ENCODE assay signal across 31 cellular contexts in genomic region chr1:93828437-93828756, GRCh38. TPM values are rescaled to one million over a fixed set of nuclear protein-coding genes. Genes with fewer than 3 reads are reported as not detected.
DNase-seq lines count a peak whose midpoint lies in the region; ATAC-seq and TF ChIP-seq lines count a peak whose summit lies in the region.
"Had no signal": no experiment of that assay in that cellular context is flagged by ENCODE, and none has a peak within 500 bp of the region (broad histone marks: within the 10 kb centered on the region; RNA-seq: fewer than 3 reads in every experiment).

No MANE protein-coding gene starts in this region.

- CTCF ChIA-PET in IMR-90 (lab: Yijun Ruan, JAX): interaction anchor here (1.2 to 1.8 kb wide), 2 partner anchors 12 to 16 kb away, joined by 4 to 5 read pairs; no protein-coding TSS in a partner anchor

- H2AFZ ChIP-seq in IMR-90 (replicated peaks; ENCODE audit: low read length, poor library complexity): no peak overlapping the region
- no peak overlapping the region for H2AFZ ChIP-seq in hepatocyte
- no peak overlapping the region for H2AFZ ChIP-seq in trophoblast cell (ENCODE audit: insufficient read depth, low read length, poor library complexity)

- H2AK5ac ChIP-seq in IMR-90 (ENCODE audit: low read depth, low read length): no peak overlapping the region
- no peak overlapping the region for H2AK5ac ChIP-seq in trophoblast cell (ENCODE audit: low read length)

- TF ChIP-seq CTCF in IMR-90 (conservative IDR thresholded peaks at IDR 0.05; ENCODE audit: low read depth, low read length): no peak
- no peak for TF ChIP-seq CTCF in hepatocyte (IDR thresholded peaks at IDR 0.05; ENCODE audit: poor library complexity)

- H3K9me2 ChIP-seq in hepatocyte (replicated peaks; ENCODE audit: insufficient read depth): no peaks in the 10 kb centered on the region

- H2BK5ac ChIP-seq in IMR-90 (ENCODE audit: low read depth, low read length, poor library complexity, severe bottlenecking): no peak overlapping the region
- peak overlapping the region; percentile 37 for H2BK5ac ChIP-seq in trophoblast cell (ENCODE audit: low read depth, low read length, poor library complexity)

- H3K4ac ChIP-seq in IMR-90 (ENCODE audit: low read depth, low read length) (no peak overlapping the region), trophoblast cell (ENCODE audit: low read depth, low read length) (no peak overlapping the region)

- POLR2A ChIA-PET in IMR-90 (lab: Charles Lee; ENCODE audit: unreplicated experiment): interaction anchor here (0.6 kb wide), 1 partner anchor 174 kb away, joined by 3 read pairs; no protein-coding TSS in a partner anchor

- ATAC-seq in IMR-90 (ENCODE audit: low read depth): no peak
- no peak for ATAC-seq in GM18511 (IDR thresholded peaks at IDR 0.05; ENCODE audit: unreplicated experiment)
- no peak for ATAC-seq in HG02759 (IDR thresholded peaks at IDR 0.05; ENCODE audit: unreplicated experiment)
- ATAC-seq: GM12878; natural killer cell treated with Interleukin-12 subunit alpha and Interleukin-12 subunit beta and Interleukin-15 and Interleukin-18, amount 100 ng/mL, for 72 hours had no signal

- 0 out of 2 replicates have a peak overlapping the region, but pooled peaks have one; percentile 35 for H2BK20ac ChIP-seq in IMR-90 (ENCODE audit: low read depth, low read length)

- H3K9me3 ChIP-seq in IMR-90 (ENCODE audit: control insufficient read depth, insufficient read depth, low read length) (peaks cover 8% of the 10 kb centered on the region), adipocyte (ENCODE audit: control insufficient read depth, low read length) (peaks cover 6% of the 10 kb centered on the region), hepatocyte (ENCODE audit: low read depth) (peaks cover 4% of the 10 kb centered on the region), trophoblast cell (ENCODE audit: insufficient read depth, low read depth, low read length) (peaks cover 6% of the 10 kb centered on the region)

- intact Hi-C loops in IMR-90 (cut with micrococcal nuclease): no loop called here

- no peak overlapping the region for H3K4me3 ChIP-seq in IMR-90 (ENCODE audit: insufficient read depth, low read depth, low read length)
- no peak overlapping the region for H3K4me3 ChIP-seq in adipocyte (ENCODE audit: low read length)
- no peak overlapping the region for H3K4me3 ChIP-seq in hepatocyte
- no peak overlapping the region for H3K4me3 ChIP-seq in trophoblast cell (ENCODE audit: low read depth, low read length)
- H3K4me3 ChIP-seq: BLaER1, GM12878, MG63, skin epidermis, suprapubic skin had no signal

- TF ChIP-seq POLR2A in IMR-90 (IDR thresholded peaks at IDR 0.05; ENCODE audit: low read depth, low read length): no peak

- no peak overlapping the region for H2AK9ac ChIP-seq in IMR-90 (replicated peaks; ENCODE audit: low read depth, low read length, poor library complexity)

- WGBS in IMR-90 (ENCODE audit: extremely low coverage in 2 of 2, insufficient read length in 1 of 2), 2 experiments: no CpG with 5 or more reads among the region's 1 CpG
- 86% methylated on average over 1 of the region's 1 CpG for WGBS in hepatocyte (ENCODE audit: low lambda C conversion rate, missing lambda C conversion rate)
- no CpG with 5 or more reads among the region's 1 CpG for WGBS in trophoblast cell (ENCODE audit: extremely low coverage, insufficient coverage, insufficient read length)

- H4K5ac ChIP-seq in IMR-90 (ENCODE audit: low read depth, low read length): no peak overlapping the region

- peak overlapping the region; percentile 41 for H2BK12ac ChIP-seq in trophoblast cell (ENCODE audit: low read length)

- in situ Hi-C loops in IMR-90 (cut with MboI; ENCODE audit: low sequenced_read_pairs): no loop called here

- H3K23ac ChIP-seq in IMR-90 (ENCODE audit: low read depth, low read length) (no peak overlapping the region), trophoblast cell (ENCODE audit: low read length) (no peak overlapping the region)

- H3K9ac ChIP-seq in IMR-90 (ENCODE audit: low read depth, low read length) (no peak overlapping the region), adipocyte (ENCODE audit: low read length) (no peak overlapping the region), trophoblast cell (ENCODE audit: low read length) (no peak overlapping the region)
- H3K9ac ChIP-seq: BLaER1 had no signal

- H3K18ac ChIP-seq in IMR-90 (ENCODE audit: low read depth, low read length) (no peak overlapping the region), trophoblast cell (ENCODE audit: low read length) (no peak overlapping the region)

- no peak overlapping the region for H2BK120ac ChIP-seq in IMR-90 (ENCODE audit: low read depth, low read length)
- H2BK120ac ChIP-seq in trophoblast cell (ENCODE audit: insufficient read depth, low read length, poor library complexity): peak overlapping the region; percentile 74

- H3K14ac ChIP-seq in IMR-90 (replicated peaks; ENCODE audit: low read depth, low read length) (no peak overlapping the region), trophoblast cell (ENCODE audit: low read length) (peak overlapping the region; percentile 36)

- no peak overlapping the region for H3K27ac ChIP-seq in IMR-90 (ENCODE audit: insufficient read depth, low read length)
- peak overlapping the region; percentile 48 for H3K27ac ChIP-seq in hepatocyte
- H3K27ac ChIP-seq in trophoblast cell (ENCODE audit: low read depth, low read length): peak overlapping the region; percentile 87
- H3K27ac ChIP-seq: BLaER1, skin epidermis, suprapubic skin, VCaP had no signal

- H3K4me1 ChIP-seq in IMR-90 (ENCODE audit: control insufficient read depth, insufficient read depth, low read length): peaks cover 3% of the 10 kb centered on the region; the same call in 1 of the 2 replicates
- H3K4me1 ChIP-seq in adipocyte (ENCODE audit: control insufficient read depth, insufficient read depth, low read length): peaks cover 14% of the 10 kb centered on the region
- H3K4me1 ChIP-seq in hepatocyte (ENCODE audit: insufficient read depth): peaks cover 11% of the 10 kb centered on the region
- peaks cover 20 to 28% of the 10 kb centered on the region in 2 experiments for H3K4me1 ChIP-seq in trophoblast cell (ENCODE audit: control insufficient read depth in 1 of 2, insufficient read depth in 2 of 2, low read length in 2 of 2)
- H3K4me1 ChIP-seq: suprapubic skin had no signal

- dilution Hi-C loops in IMR-90 (cut with HindIII; ENCODE audit: low sequenced_read_pairs, unreplicated experiment): no loop called here

- TF ChIP-seq RAD21 in IMR-90 (IDR thresholded peaks at IDR 0.05; ENCODE audit: low read length): no peak

- H3K27me3 ChIP-seq in IMR-90 (ENCODE audit: control insufficient read depth, insufficient read depth, low read length): no peaks in the 10 kb centered on the region
- H3K27me3 ChIP-seq in adipocyte (replicated peaks; ENCODE audit: control insufficient read depth, insufficient read depth, low read length): no peaks in the 10 kb centered on the region
- H3K27me3 ChIP-seq in hepatocyte: no peaks in the 10 kb centered on the region
- no peaks in the 10 kb centered on the region for H3K27me3 ChIP-seq in trophoblast cell (ENCODE audit: insufficient read depth, low read length)
- H3K27me3 ChIP-seq: BLaER1, MG63, suprapubic skin had no signal

- H3K79me2 ChIP-seq in hepatocyte: no peaks in the 10 kb centered on the region
- H3K79me2 ChIP-seq in trophoblast cell (ENCODE audit: control insufficient read depth, insufficient read depth, low read length, poor library complexity): no peaks in the 10 kb centered on the region

- H3K9me1 ChIP-seq in IMR-90 (ENCODE audit: insufficient read depth, low read length): 0 out of 2 replicates have a peak, but pooled peaks cover 8% of the 10 kb centered on the region

- no peak overlapping the region for H3K56ac ChIP-seq in IMR-90 (ENCODE audit: extremely low read depth, insufficient read depth, low read length)

- H4K91ac ChIP-seq in IMR-90 (ENCODE audit: insufficient read depth, low read depth, low read length): no peak overlapping the region
- H4K91ac ChIP-seq in trophoblast cell (ENCODE audit: low read depth, low read length): peak overlapping the region; percentile 95

- no peak overlapping the region for H4K8ac ChIP-seq in IMR-90 (ENCODE audit: low read depth in 2 of 2, low read length in 2 of 2)
- no peak overlapping the region for H4K8ac ChIP-seq in trophoblast cell (ENCODE audit: low read depth, low read length)

- no peak overlapping the region for H2BK15ac ChIP-seq in IMR-90 (ENCODE audit: low read depth, low read length)

- H3K36me3 ChIP-seq in IMR-90 (ENCODE audit: control insufficient read depth, insufficient read depth, low read length) (no peaks in the 10 kb centered on the region), adipocyte (ENCODE audit: control insufficient read depth, insufficient read depth, low read length, severe bottlenecking) (no peaks in the 10 kb centered on the region), hepatocyte (replicated peaks; ENCODE audit: insufficient read depth, low read depth) (no peaks in the 10 kb centered on the region), trophoblast cell (ENCODE audit: control insufficient read depth in 1 of 2, insufficient read depth in 2 of 2, low read length in 2 of 2) (peaks cover 6 to 7% of the 10 kb centered on the region in 2 experiments)
- H3K36me3 ChIP-seq: BLaER1, MG63, suprapubic skin had no signal

- H3K4me2 ChIP-seq in IMR-90 (ENCODE audit: low read depth, low read length): no peak overlapping the region
- H3K4me2 ChIP-seq in hepatocyte: no peak overlapping the region
- H3K4me2 ChIP-seq in trophoblast cell (ENCODE audit: low read length): peak overlapping the region; percentile 51
- H3K4me2 ChIP-seq: BLaER1 had no signal

- DNase-seq in IMR-90 (no peak), adipocyte (ENCODE audit: low read depth) (peak; percentile 22), hepatocyte (ENCODE audit: low spot score) (no peak), trophoblast cell (peak; percentile 93 to 96), H4 (ENCODE audit: low spot score) (no peak), NCI-H446 (lab: John Stamatoyannopoulos, UW) (no peak)
- DNase-seq: activated CD4-positive, alpha-beta T cell treated with anti-CD3 and anti-CD28 coated beads for 48 hours; activated gamma-delta T cell; activated naive CD8-positive, alpha-beta T cell treated with anti-CD3 and anti-CD28 coated beads, Interleukin-2, amount 10 ng/mL, durations not matched to agents 7 days and 5 days; activated T-cell treated with anti-CD3 and anti-CD28 coated beads, Interleukin-2, amount 50 U/mL, for 1 hour; caudate nucleus; cortex of kidney; effector memory CD4-positive, alpha-beta T cell; erythroblast; KBM-7; NCI-H1105; NCI-H1930; NK-92 treated with Interleukin-12 subunit alpha and Interleukin-12 subunit beta, amount 100 ng/mL, for 24 hours; Right ventricle myocardium superior; stimulated activated naive CD4-positive, alpha-beta T cell treated with Interleukin-2 at 50 U/mL for 16 hours; SW 1271; T-helper 9 cell had no signal

- H4K20me1 ChIP-seq in IMR-90 (ENCODE audit: insufficient read depth, low read length) (no peaks in the 10 kb centered on the region), hepatocyte (ENCODE audit: insufficient read depth, poor library complexity, severe bottlenecking) (no peaks in the 10 kb centered on the region)
- H4K20me1 ChIP-seq: BLaER1 had no signal

- no peak overlapping the region for H4K12ac ChIP-seq in trophoblast cell (ENCODE audit: low read depth, low read length)

- no TSS peak for BruUV-seq in IMR-90 (replicated peaks; lab: Mats Ljungman, UMichigan)

- H3K79me1 ChIP-seq in IMR-90 (ENCODE audit: low read depth in 1 of 2, low read length in 2 of 2): no peaks in the 10 kb centered on the region
- H3K79me1 ChIP-seq in trophoblast cell (ENCODE audit: low read length): peaks cover 24% of the 10 kb centered on the region

RNA-seq across cellular contexts. Expression of gene DNTTIP2, which starts 50.6 kb away (rescaled TPM):
- total RNA-seq in IMR-90 (2012; rRNA removed): 24.4 and 35.8 TPM in 2 replicates
- polyA plus RNA-seq in IMR-90 (2012; rRNA removed): 13.8 and 14.2 TPM in 2 replicates
- polyA plus RNA-seq in IMR-90 (2012; cell fraction: cytosol; rRNA removed): 1.0 and 2.3 TPM in 2 replicates
- polyA plus RNA-seq in IMR-90 (2012; cell fraction: nucleus; rRNA removed; ENCODE audit: low replicate concordance): 2.2 and 14.4 TPM in 2 replicates
- 43.6 and 44.7 TPM in 2 replicates for total RNA-seq in hepatocyte
- polyA plus RNA-seq in hepatocyte: 34.4 and 37.8 TPM in 2 replicates
- polyA plus RNA-seq in trophoblast cell (2013): 93.8 and 103 TPM in 2 replicates
- 35.6 and 35.9 TPM in 2 replicates for total RNA-seq in H4 (2014; rRNA removed; shearing (Covaris generic))

Comparison
In these comparisons a context has a peak if more than half of its experiments do, and no peak if none do; other contexts are left out.
1. DNase-seq: peak in adipocyte (single experiment) and trophoblast cell (2 of 2); none in IMR-90 (single experiment), hepatocyte (single experiment), H4 (single experiment) and NCI-H446 (0 of 2).